ENCODE assay signal across 7 cellular contexts in genomic region chr1:32869844-32870614, GRCh38. TPM values are rescaled to one million over a fixed set of nuclear protein-coding genes. Genes with fewer than 3 reads are reported as not detected.
DNase-seq lines count a peak whose midpoint lies in the region; ATAC-seq and TF ChIP-seq lines count a peak whose summit lies in the region.
"Had no signal": no experiment of that assay in that cellular context is flagged by ENCODE, and none has a peak within 500 bp of the region (broad histone marks: within the 10 kb centered on the region; RNA-seq: fewer than 3 reads in every experiment).

No MANE protein-coding gene starts in this region.

- peak overlapping the region; percentile 15 for H3K4me3 ChIP-seq in A673 (ENCODE audit: low read depth, low read length, poor library complexity, severe bottlenecking)
- peak overlapping the region; percentile 59 for H3K4me3 ChIP-seq in WERI-Rb-1 (ENCODE audit: low read depth, low read length)

- no peak overlapping the region for H3K27ac ChIP-seq in A673 (ENCODE audit: low read depth, low read length, poor library complexity, severe bottlenecking)
- peak overlapping the region; percentile 46; the same call in 1 of the 2 replicates for H3K27ac ChIP-seq in WERI-Rb-1

- intact Hi-C loops in A673 (cut with micrococcal nuclease; ENCODE audit: unreplicated experiment): loop anchor here (5.0 to 10.0 kb wide), 2 partner anchors 158 to 355 kb away; no protein-coding TSS in a partner anchor

- no peaks in the 10 kb centered on the region for H3K27me3 ChIP-seq in A673 (replicated peaks; ENCODE audit: insufficient read depth, low read depth, low read length, poor library complexity)
- H3K27me3 ChIP-seq in WERI-Rb-1 (ENCODE audit: insufficient read depth, low read depth, severe bottlenecking): no peaks in the 10 kb centered on the region

- ATAC-seq in left lobe of liver (peak; percentile 22), GM19463 (IDR thresholded peaks at IDR 0.05; ENCODE audit: unreplicated experiment) (no peak), GM18519 (IDR thresholded peaks at IDR 0.05; ENCODE audit: low FRiP score, unreplicated experiment) (no peak), GM18907 (IDR thresholded peaks at IDR 0.05; ENCODE audit: unreplicated experiment) (no peak)

- DNase-seq in A673 (ENCODE audit: low spot score) (no peak), WERI-Rb-1 (peak; percentile 44), left lobe of liver (ENCODE audit: low spot score) (peak; percentile 43)
- DNase-seq: stimulated activated CD4-positive, alpha-beta T cell treated with anti-CD3 and anti-CD28 coated beads, Interleukin-4, amount 100 ng/mL, for 4 hours had no signal

- BruUV-seq in A673 (replicated peaks; lab: Mats Ljungman, UMichigan): no TSS peak

- POLR2A ChIA-PET in A673 (lab: Charles Lee; ENCODE audit: low non-redundant PET): no interaction called here

- CTCF ChIA-PET in A673 (lab: Charles Lee): no interaction called here

- H3K9me3 ChIP-seq in A673 (ENCODE audit: low read depth, low read length, poor library complexity, severe bottlenecking): no peaks in the 10 kb centered on the region
- H3K9me3 ChIP-seq in WERI-Rb-1 (ENCODE audit: severe bottlenecking): no peaks in the 10 kb centered on the region

- peaks cover 5% of the 10 kb centered on the region for H3K4me1 ChIP-seq in A673 (ENCODE audit: insufficient read depth, low read length, poor library complexity, severe bottlenecking)

- no peak for TF ChIP-seq CTCF in A673 (conservative IDR thresholded peaks at IDR 0.05; ENCODE audit: low read depth, low read length)
- TF ChIP-seq CTCF in WERI-Rb-1 (IDR thresholded peaks at IDR 0.05; ENCODE audit: low read depth, low read length): no peak

- H3K36me3 ChIP-seq in A673 (ENCODE audit: insufficient read depth, low read length, poor library complexity, severe bottlenecking) (no peaks in the 10 kb centered on the region), WERI-Rb-1 (peaks cover 24% of the 10 kb centered on the region)

RNA-seq across cellular contexts. Expression of gene FNDC5, which starts 0.7 kb away (rescaled TPM):
- 1.2 and 1.3 TPM in 2 replicates for total RNA-seq in A673 (2021)
- total RNA-seq in left lobe of liver: 5.4 TPM

RNA-seq across cellular contexts. Expression of gene HPCA, which starts 16.3 kb away (rescaled TPM):
- total RNA-seq in A673 (2021) (0.69 and 0.98 TPM in 2 replicates), left lobe of liver (not detected)

RNA-seq across cellular contexts. Expression of gene TMEM54, which starts 31.2 kb away (rescaled TPM):
- total RNA-seq in A673 (2021): 3.2 and 4.8 TPM in 2 replicates
- total RNA-seq in left lobe of liver: 6.1 TPM

RNA-seq across cellular contexts. Expression of gene S100PBP, which starts 52.6 kb away (rescaled TPM):
- total RNA-seq in A673 (2021) (66.1 and 69.3 TPM in 2 replicates), left lobe of liver (10.3 TPM)

RNA-seq across cellular contexts. Expression of gene YARS1, which starts 52.9 kb away (rescaled TPM):
- total RNA-seq in A673 (2021): 262 and 299 TPM in 2 replicates
- total RNA-seq in left lobe of liver: 38.4 TPM
